Comparison of ENCODE assay signal across 21 cellular contexts in the genomic region with DNA sequence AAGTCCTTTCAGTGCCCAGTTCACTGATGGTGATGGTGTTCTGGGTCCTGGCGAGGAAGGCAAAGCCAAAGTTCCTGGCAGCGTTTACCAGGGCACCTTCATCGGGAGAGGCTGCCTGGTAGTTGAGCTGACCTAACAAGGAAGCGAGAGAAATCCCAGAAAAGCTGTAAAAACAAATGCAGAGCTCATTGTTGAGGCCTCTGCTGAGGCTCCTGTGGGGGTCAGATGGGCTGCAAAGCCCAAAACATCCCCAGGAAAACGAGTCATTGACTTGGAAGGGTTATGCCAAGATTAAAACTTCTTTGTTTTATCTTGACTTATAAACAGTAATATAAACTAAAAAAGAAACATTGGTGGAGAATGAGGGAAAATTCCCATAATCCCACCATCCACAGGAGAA. TPM values are rescaled to one million over a fixed set of nuclear protein-coding genes. Genes with fewer than 3 reads are reported as not detected.
DNase-seq lines count a peak whose midpoint lies in the region; ATAC-seq and TF ChIP-seq lines count a peak whose summit lies in the region.
"Had no signal": no experiment of that assay in that cellular context is flagged by ENCODE, and none has a peak within 500 bp of the region (broad histone marks: within the 10 kb centered on the region; RNA-seq: fewer than 3 reads in every experiment).

No MANE protein-coding gene starts in this region.

- no TSS peak for BruUV-seq in IMR-90 (replicated peaks; lab: Mats Ljungman, UMichigan)

- H3K56ac ChIP-seq in IMR-90 (ENCODE audit: extremely low read depth, insufficient read depth, low read length), result no peak overlapping the region

- ATAC-seq in IMR-90 (ENCODE audit: low read depth) (peak; percentile 21; the same call in 1 of the 2 replicates), GM18907 (IDR thresholded peaks at IDR 0.05; ENCODE audit: unreplicated experiment) (no peak), HG02623 (IDR thresholded peaks at IDR 0.05; ENCODE audit: unreplicated experiment) (no peak)

- CTCF ChIA-PET in IMR-90 (lab: Yijun Ruan, JAX), result interaction anchor here (0.6 kb wide), 1 partner anchor 1477 kb away, joined by 5 read pairs; no protein-coding TSS in a partner anchor

- WGBS in IMR-90 (ENCODE audit: extremely low coverage in 2 of 2, insufficient read length in 1 of 2), 2 experiments, result 91% methylated on average over 4 of the region's 5 CpGs; no CpG with 5 or more reads in 1 of the 2 experiments
- no CpG with 5 or more reads among the region's 5 CpGs for WGBS in trophoblast cell (ENCODE audit: extremely low coverage, insufficient coverage, insufficient read length)

- H2AK9ac ChIP-seq in IMR-90 (replicated peaks; ENCODE audit: low read depth, low read length, poor library complexity), result no peak overlapping the region

- no peak for TF ChIP-seq RAD21 in IMR-90 (IDR thresholded peaks at IDR 0.05; ENCODE audit: low read length)

- no peak for TF ChIP-seq POLR2A in IMR-90 (IDR thresholded peaks at IDR 0.05; ENCODE audit: low read depth, low read length)

- H3K9me3 Mint-ChIP-seq in activated T-cell treated with anti-CD3 and anti-CD28 coated beads, Interleukin-2, amount 50 U/mL, for 24 hours, result peaks cover 12% of the 10 kb centered on the region

- H2AK5ac ChIP-seq in IMR-90 (ENCODE audit: low read depth, low read length), result no peak overlapping the region
- H2AK5ac ChIP-seq in trophoblast cell (ENCODE audit: low read length), result no peak overlapping the region

- in situ Hi-C loops in IMR-90 (cut with MboI; ENCODE audit: low sequenced_read_pairs), result no loop called here

- H3K27me3 ChIP-seq in IMR-90 (ENCODE audit: control insufficient read depth, insufficient read depth, low read length), result no peaks in the 10 kb centered on the region
- no peaks in the 10 kb centered on the region for H3K27me3 ChIP-seq in trophoblast cell (ENCODE audit: insufficient read depth, low read length)
- H3K27me3 ChIP-seq: BLaER1 treated with 17β-estradiol and CSF1 and Interleukin-3, amounts not matched to agents 10 nM and 100 nM had no signal

- H3K14ac ChIP-seq in IMR-90 (replicated peaks; ENCODE audit: low read depth, low read length) (no peak overlapping the region), trophoblast cell (ENCODE audit: low read length) (no peak overlapping the region)

- POLR2A ChIA-PET in IMR-90 (lab: Charles Lee; ENCODE audit: unreplicated experiment), result no interaction called here

- H3K4me3 ChIP-seq in IMR-90 (ENCODE audit: insufficient read depth, low read depth, low read length) (no peak overlapping the region), fibroblast of the aortic adventitia (ENCODE audit: low read depth, low read length) (no peak overlapping the region), trophoblast cell (ENCODE audit: low read depth, low read length) (no peak overlapping the region)
- H3K4me3 ChIP-seq: BLaER1 treated with 17β-estradiol and CSF1 and Interleukin-3, amounts not matched to agents 10 nM and 100 nM; SK-N-MC had no signal

- dilution Hi-C loops in IMR-90 (cut with HindIII; ENCODE audit: low sequenced_read_pairs, unreplicated experiment), result no loop called here

- no peak overlapping the region for H2BK20ac ChIP-seq in IMR-90 (ENCODE audit: low read depth, low read length)

- H4K91ac ChIP-seq in IMR-90 (ENCODE audit: insufficient read depth, low read depth, low read length), result no peak overlapping the region
- H4K91ac ChIP-seq in trophoblast cell (ENCODE audit: low read depth, low read length), result no peak overlapping the region

- no peak overlapping the region for H3K4ac ChIP-seq in IMR-90 (ENCODE audit: low read depth, low read length)
- H3K4ac ChIP-seq in trophoblast cell (ENCODE audit: low read depth, low read length), result no peak overlapping the region

- H3K9me3 ChIP-seq in IMR-90 (ENCODE audit: control insufficient read depth, insufficient read depth, low read length), result no peaks in the 10 kb centered on the region
- H3K9me3 ChIP-seq in trophoblast cell (ENCODE audit: insufficient read depth, low read depth, low read length), result no peaks in the 10 kb centered on the region

- no peaks in the 10 kb centered on the region for H3K4me1 ChIP-seq in IMR-90 (ENCODE audit: control insufficient read depth, insufficient read depth, low read length)
- H3K4me1 ChIP-seq in trophoblast cell (ENCODE audit: control insufficient read depth in 1 of 2, insufficient read depth in 2 of 2, low read length in 2 of 2), result no peaks in the 10 kb centered on the region

- H4K8ac ChIP-seq in IMR-90 (ENCODE audit: low read depth in 2 of 2, low read length in 2 of 2) (no peak overlapping the region), trophoblast cell (ENCODE audit: low read depth, low read length) (no peak overlapping the region)

- no peak overlapping the region for H2BK15ac ChIP-seq in IMR-90 (ENCODE audit: low read depth, low read length)

- H3K4me2 ChIP-seq in IMR-90 (ENCODE audit: low read depth, low read length) (no peak overlapping the region), trophoblast cell (ENCODE audit: low read length) (no peak overlapping the region)
- H3K4me2 ChIP-seq: BLaER1 treated with 17β-estradiol and CSF1 and Interleukin-3, amounts not matched to agents 10 nM and 100 nM had no signal

- intact Hi-C loops in IMR-90 (cut with micrococcal nuclease), result no loop called here

- H4K12ac ChIP-seq in trophoblast cell (ENCODE audit: low read depth, low read length), result no peak overlapping the region

- H3K27ac ChIP-seq in IMR-90 (ENCODE audit: insufficient read depth, low read length), result no peak overlapping the region
- H3K27ac ChIP-seq in trophoblast cell (ENCODE audit: low read depth, low read length), result no peak overlapping the region
- H3K27ac ChIP-seq: BLaER1 treated with 17β-estradiol and CSF1 and Interleukin-3, amounts not matched to agents 10 nM and 100 nM; SK-N-MC had no signal

- H3K36me3 ChIP-seq in IMR-90 (ENCODE audit: control insufficient read depth, insufficient read depth, low read length), result peaks cover 25% of the 10 kb centered on the region
- H3K36me3 ChIP-seq in trophoblast cell (ENCODE audit: control insufficient read depth in 1 of 2, insufficient read depth in 2 of 2, low read length in 2 of 2), result no peaks in the 10 kb centered on the region

- no peak for DNase-seq in IMR-90
- peak; percentile 40 for DNase-seq in fibroblast of the aortic adventitia (ENCODE audit: low read depth)
- no peak for DNase-seq in trophoblast cell
- no peak for DNase-seq in dedifferentiated amniotic fluid mesenchymal stem cell (ENCODE audit: extremely low spot score)
- DNase-seq in activated T-cell treated with anti-CD3 and anti-CD28 coated beads, Interleukin-2, amount 50 U/mL, for 24 hours, result no peak
- DNase-seq: AML-193; CD4-positive, alpha-beta T cell; DMS53; HCEC 1CT; Karpas-422; NCI-H1092; NCI-H1436; NCI-H187; NCI-H2081 treated with DMSO at 0.1 percent for 48 hours; NCI-H524; NCI-H774; SIG-M5 had no signal

- H3K9me1 ChIP-seq in IMR-90 (ENCODE audit: insufficient read depth, low read length), result peaks cover 8% of the 10 kb centered on the region; the same call in 1 of the 2 replicates

- no peak overlapping the region for H3K4me3 Mint-ChIP-seq in activated T-cell treated with anti-CD3 and anti-CD28 coated beads, Interleukin-2, amount 50 U/mL, for 24 hours
- H3K4me3 Mint-ChIP-seq: CD4-positive, alpha-beta T cell had no signal

- H3K36me3 Mint-ChIP-seq in activated T-cell treated with anti-CD3 and anti-CD28 coated beads, Interleukin-2, amount 50 U/mL, for 24 hours (ENCODE audit: low read depth), result peaks cover 28% of the 10 kb centered on the region

- H2AFZ ChIP-seq in IMR-90 (replicated peaks; ENCODE audit: low read length, poor library complexity) (no peak overlapping the region), trophoblast cell (ENCODE audit: insufficient read depth, low read length, poor library complexity) (no peak overlapping the region)

- H4K5ac ChIP-seq in IMR-90 (ENCODE audit: low read depth, low read length), result no peak overlapping the region

- H4K20me1 ChIP-seq in IMR-90 (ENCODE audit: insufficient read depth, low read length), result no peaks in the 10 kb centered on the region; the same call in 1 of the 2 replicates

- H3K9ac ChIP-seq in IMR-90 (ENCODE audit: low read depth, low read length), result no peak overlapping the region
- peak overlapping the region; percentile 40 for H3K9ac ChIP-seq in trophoblast cell (ENCODE audit: low read length)
- H3K9ac ChIP-seq: BLaER1 treated with 17β-estradiol and CSF1 and Interleukin-3, amounts not matched to agents 10 nM and 100 nM had no signal

- H3K79me1 ChIP-seq in IMR-90 (ENCODE audit: low read depth in 1 of 2, low read length in 2 of 2), result peaks cover 20 to 66% of the 10 kb centered on the region in 2 experiments
- no peaks in the 10 kb centered on the region for H3K79me1 ChIP-seq in trophoblast cell (ENCODE audit: low read length)

- H2BK120ac ChIP-seq in IMR-90 (ENCODE audit: low read depth, low read length), result no peak overlapping the region
- H2BK120ac ChIP-seq in trophoblast cell (ENCODE audit: insufficient read depth, low read length, poor library complexity), result no peak overlapping the region

- H3K23ac ChIP-seq in IMR-90 (ENCODE audit: low read depth, low read length), result no peak overlapping the region
- H3K23ac ChIP-seq in trophoblast cell (ENCODE audit: low read length), result no peak overlapping the region

- peaks cover 9% of the 10 kb centered on the region for H3K4me1 Mint-ChIP-seq in activated T-cell treated with anti-CD3 and anti-CD28 coated beads, Interleukin-2, amount 50 U/mL, for 24 hours (ENCODE audit: low read depth)

- H3K27me3 Mint-ChIP-seq in activated T-cell treated with anti-CD3 and anti-CD28 coated beads, Interleukin-2, amount 50 U/mL, for 24 hours, result no peaks in the 10 kb centered on the region
- H3K27me3 Mint-ChIP-seq: CD4-positive, alpha-beta T cell had no signal

- no peak overlapping the region for H2BK12ac ChIP-seq in trophoblast cell (ENCODE audit: low read length)

- TF ChIP-seq CTCF in IMR-90 (conservative IDR thresholded peaks at IDR 0.05; ENCODE audit: low read depth, low read length), result no peak
- no peak for TF ChIP-seq CTCF in fibroblast of the aortic adventitia (IDR thresholded peaks at IDR 0.05; ENCODE audit: insufficient read depth, low read length)

- H3K18ac ChIP-seq in IMR-90 (ENCODE audit: low read depth, low read length), result no peak overlapping the region
- no peak overlapping the region for H3K18ac ChIP-seq in trophoblast cell (ENCODE audit: low read length)

- H3K27ac Mint-ChIP-seq in activated T-cell treated with anti-CD3 and anti-CD28 coated beads, Interleukin-2, amount 50 U/mL, for 24 hours, result no peak overlapping the region
- H3K27ac Mint-ChIP-seq: CD4-positive, alpha-beta T cell had no signal

- H3K79me2 ChIP-seq in trophoblast cell (ENCODE audit: control insufficient read depth, insufficient read depth, low read length, poor library complexity), result no peaks in the 10 kb centered on the region

- no peak overlapping the region for H2BK5ac ChIP-seq in IMR-90 (ENCODE audit: low read depth, low read length, poor library complexity, severe bottlenecking)
- no peak overlapping the region for H2BK5ac ChIP-seq in trophoblast cell (ENCODE audit: low read depth, low read length, poor library complexity)

RNA-seq across cellular contexts. Expression of a gene that starts 53.3 kb away (rescaled TPM):
- total RNA-seq in IMR-90 (2012; rRNA removed) (142 and 227 TPM in 2 replicates), fibroblast of the aortic adventitia (ENCODE audit: low replicate concordance) (235 and 322 TPM in 2 replicates)
- 89.8 and 110 TPM in 2 replicates for polyA plus RNA-seq in IMR-90 (2012; rRNA removed)
- polyA plus RNA-seq in IMR-90 (2012; cell fraction: cytosol; rRNA removed), result 19.6 and 58.0 TPM in 2 replicates
- polyA plus RNA-seq in IMR-90 (2012; cell fraction: nucleus; rRNA removed; ENCODE audit: low replicate concordance), result 17.3 and 172 TPM in 2 replicates
- 125 and 130 TPM in 2 replicates for polyA plus RNA-seq in trophoblast cell (2013)
